In the genomic region with DNA sequence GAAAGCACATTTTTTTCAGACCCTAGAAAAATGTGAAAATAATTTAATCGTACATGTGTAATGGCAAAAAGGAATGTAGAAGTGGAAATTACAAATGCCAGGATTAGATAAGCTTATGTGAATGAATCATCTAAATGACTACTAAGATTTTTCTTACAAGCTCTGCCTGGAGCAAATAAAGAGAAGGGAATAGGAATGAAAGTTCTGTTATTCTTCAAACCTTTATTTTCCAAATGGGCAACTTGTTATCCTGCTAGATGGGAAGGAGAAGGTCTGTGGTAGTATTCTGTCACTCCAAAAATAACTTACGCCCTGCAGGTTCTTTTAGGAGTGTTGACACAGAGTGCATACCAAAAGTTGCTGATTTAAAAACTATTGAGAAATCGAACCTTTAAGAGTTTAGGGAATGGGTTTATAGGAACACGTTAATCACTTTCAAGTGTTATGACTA, we compare ENCODE assay signal across 16 cellular contexts. TPM values are rescaled to one million over a fixed set of nuclear protein-coding genes. Genes with fewer than 3 reads are reported as not detected.
DNase-seq lines count a peak whose midpoint lies in the region; ATAC-seq and TF ChIP-seq lines count a peak whose summit lies in the region.
"Had no signal": no experiment of that assay in that cellular context is flagged by ENCODE, and none has a peak within 500 bp of the region (broad histone marks: within the 10 kb centered on the region; RNA-seq: fewer than 3 reads in every experiment).

No MANE protein-coding gene starts in this region.

- no peak overlapping the region for H3K27ac ChIP-seq in lung (ENCODE audit: low read depth in 1 of 2, low read length in 1 of 2)
- H3K27ac ChIP-seq: ascending aorta, dorsolateral prefrontal cortex, tibial artery had no signal

- H3K9me3 ChIP-seq in lung (ENCODE audit: control insufficient read depth in 2 of 2, insufficient read depth in 1 of 2, low read length in 1 of 2), result no peaks in the 10 kb centered on the region
- H3K9me3 ChIP-seq: ascending aorta, tibial artery had no signal

- peak; percentile 41 for DNase-seq in AG08396 (ENCODE audit: low spot score)
- peak; percentile 45 for DNase-seq in astrocyte of the hippocampus (ENCODE audit: low read depth, low spot score)
- DNase-seq in lung (ENCODE audit: low spot score), result no peak
- no peak for DNase-seq in erythroblast (lab: John Stamatoyannopoulos, UW)
- no peak for DNase-seq in KBM-7
- DNase-seq in natural killer cell treated with Interleukin-12 subunit alpha and Interleukin-12 subunit beta and Interleukin-15 and Interleukin-18, amount 100 ng/mL, for 72 hours (ENCODE audit: low spot score), result no peak
- DNase-seq: DMS 273 treated with DMSO at 0.1 percent for 48 hours; dorsolateral prefrontal cortex; NCI-H1048; stimulated activated CD4-positive, alpha-beta T cell treated with anti-CD3 and anti-CD28 coated beads, Interleukin-4, amount 100 ng/mL, for 24 hours; tibial artery had no signal

- H3K36me3 Mint-ChIP-seq in IgD-negative memory B cell, result no peaks in the 10 kb centered on the region
- H3K36me3 Mint-ChIP-seq in natural killer cell treated with Interleukin-12 subunit alpha and Interleukin-12 subunit beta and Interleukin-15 and Interleukin-18, amount 100 ng/mL, for 72 hours, result no peaks in the 10 kb centered on the region

- H3K4me1 Mint-ChIP-seq in IgD-negative memory B cell, result peaks cover 4 to 14% (median 12%) of the 10 kb centered on the region in 3 donors
- H3K4me1 Mint-ChIP-seq in natural killer cell treated with Interleukin-12 subunit alpha and Interleukin-12 subunit beta and Interleukin-15 and Interleukin-18, amount 100 ng/mL, for 72 hours (ENCODE audit: low read depth in 2 of 2), result peaks cover 7 to 9% of the 10 kb centered on the region in 2 donors

- H3K27me3 ChIP-seq in lung (ENCODE audit: control insufficient read depth, insufficient read depth), result no peaks in the 10 kb centered on the region
- H3K27me3 ChIP-seq: ascending aorta, dorsolateral prefrontal cortex, tibial artery had no signal

- peaks cover 9 to 11% of the 10 kb centered on the region in 2 donors for H3K36me3 ChIP-seq in lung (ENCODE audit: control insufficient read depth in 2 of 2, insufficient read depth in 2 of 2, low read length in 2 of 2)

- no peak for TF ChIP-seq CTCF in lung (IDR thresholded peaks at IDR 0.05; ENCODE audit: control extremely low read depth, extremely low read depth)

- no peaks in the 10 kb centered on the region for H3K4me1 ChIP-seq in lung (ENCODE audit: control insufficient read depth in 2 of 2, insufficient read depth in 2 of 2, low read length in 2 of 2)
- H3K4me1 ChIP-seq: ascending aorta had no signal

- no peaks in the 10 kb centered on the region for H3K9me3 Mint-ChIP-seq in IgD-negative memory B cell
- H3K9me3 Mint-ChIP-seq in natural killer cell treated with Interleukin-12 subunit alpha and Interleukin-12 subunit beta and Interleukin-15 and Interleukin-18, amount 100 ng/mL, for 72 hours, result no peaks in the 10 kb centered on the region

- 64 to 83% methylated on average over 4 of the region's 4 CpGs for WGBS in lung, 2 donors

- peak overlapping the region in 2 of 3 donors; percentile 27 to 58 for H3K27ac Mint-ChIP-seq in IgD-negative memory B cell
- H3K27ac Mint-ChIP-seq in natural killer cell treated with Interleukin-12 subunit alpha and Interleukin-12 subunit beta and Interleukin-15 and Interleukin-18, amount 100 ng/mL, for 72 hours, result no peak overlapping the region
- H3K27ac Mint-ChIP-seq: B cell had no signal

- peak; percentile 34 for ATAC-seq in lung (ENCODE audit: insufficient read depth, low FRiP score)
- no peak for ATAC-seq in natural killer cell treated with Interleukin-12 subunit alpha and Interleukin-12 subunit beta and Interleukin-15 and Interleukin-18, amount 100 ng/mL, for 72 hours
- no peak for ATAC-seq in HG03342 (IDR thresholded peaks at IDR 0.05; ENCODE audit: unreplicated experiment)
- ATAC-seq: HepG2 had no signal

- no peak for TF ChIP-seq POLR2A in erythroblast (IDR thresholded peaks at IDR 0.05; ENCODE audit: low read length)

- in situ Hi-C loops in KBM-7 (cut with MboI; ENCODE audit: low pct_unique_long_range_greater_than_20kb, low sequenced_read_pairs), result no loop called here

- no peak overlapping the region for H3K4me3 ChIP-seq in lung
- H3K4me3 ChIP-seq: ascending aorta, dorsolateral prefrontal cortex, tibial artery had no signal

- no peak overlapping the region for H3K4me3 Mint-ChIP-seq in IgD-negative memory B cell
- no peak overlapping the region for H3K4me3 Mint-ChIP-seq in natural killer cell treated with Interleukin-12 subunit alpha and Interleukin-12 subunit beta and Interleukin-15 and Interleukin-18, amount 100 ng/mL, for 72 hours
- H3K4me3 Mint-ChIP-seq: B cell had no signal

- H3K27me3 Mint-ChIP-seq in IgD-negative memory B cell, result no peaks in the 10 kb centered on the region
- no peaks in the 10 kb centered on the region for H3K27me3 Mint-ChIP-seq in natural killer cell treated with Interleukin-12 subunit alpha and Interleukin-12 subunit beta and Interleukin-15 and Interleukin-18, amount 100 ng/mL, for 72 hours
- H3K27me3 Mint-ChIP-seq: B cell had no signal

RNA-seq across cellular contexts. Expression of a gene that starts 9.7 kb away (rescaled TPM):
- 70.9 TPM for polyA plus RNA-seq in IgD-negative memory B cell
- 10 to 100 TPM; 28.5 to 54.2 TPM for total RNA-seq in lung
- 10 to 100 TPM; 16.7 to 18.1 TPM for polyA plus RNA-seq in lung
- total RNA-seq in natural killer cell treated with Interleukin-12 subunit alpha and Interleukin-12 subunit beta and Interleukin-15 and Interleukin-18, amount 100 ng/mL, for 72 hours, result 10 to 100 TPM; 54.3 to 72.4 TPM

RNA-seq across cellular contexts. Expression of a gene that starts 43.4 kb away (rescaled TPM):
- polyA plus RNA-seq in IgD-negative memory B cell (43.8 TPM), lung (10 to 100 TPM; 44.1 to 55.6 TPM)
- total RNA-seq in lung, result 100 to 1,000 TPM in 1 of 2 donors, 10 to 100 TPM in 1; 85.1 to 122 TPM
- 10 to 100 TPM; 47.7 to 48.2 TPM for total RNA-seq in natural killer cell treated with Interleukin-12 subunit alpha and Interleukin-12 subunit beta and Interleukin-15 and Interleukin-18, amount 100 ng/mL, for 72 hours

Comparison
In these comparisons a context has a peak if more than half of its experiments do, and no peak if none do; other contexts are left out.
1. DNase-seq: peak in AG08396 (single experiment) and astrocyte of the hippocampus (single experiment); none in lung (single experiment), erythroblast (0 of 2), KBM-7 (single experiment) and natural killer cell treated with Interleukin-12 subunit alpha and Interleukin-12 subunit beta and Interleukin-15 and Interleukin-18, amount 100 ng/mL, for 72 hours (single experiment).
2. H3K27ac Mint-ChIP-seq: peak in IgD-negative memory B cell (2 of 3); none in natural killer cell treated with Interleukin-12 subunit alpha and Interleukin-12 subunit beta and Interleukin-15 and Interleukin-18, amount 100 ng/mL, for 72 hours (0 of 2).